12 cellular contexts compared by ENCODE assay signal in genomic region chr10:14645239-14645960, GRCh38.
DNase-seq lines count a peak whose midpoint lies in the region; ATAC-seq and TF ChIP-seq lines count a peak whose summit lies in the region.
"Had no signal": no experiment of that assay in that cellular context is flagged by ENCODE, and none has a peak within 500 bp of the region (broad histone marks: within the 10 kb centered on the region; RNA-seq: fewer than 3 reads in every experiment).

No MANE protein-coding gene starts in this region.

- in situ Hi-C loops in KBM-7 (cut with MboI; ENCODE audit: low pct_unique_long_range_greater_than_20kb, low sequenced_read_pairs): no loop called here

- H3K36me3 Mint-ChIP-seq in activated CD4-positive, alpha-beta T cell treated with anti-CD3 and anti-CD28 coated beads, Interleukin-2, amount 10 ng/mL, durations not matched to agents 24 days and 14 days (ENCODE audit: low read depth): no peaks in the 10 kb centered on the region
- no peaks in the 10 kb centered on the region for H3K36me3 Mint-ChIP-seq in neural crest cell (ENCODE audit: low read depth)

- H3K27me3 ChIP-seq in breast epithelium: no peaks in the 10 kb centered on the region
- H3K27me3 ChIP-seq: SJCRH30 had no signal

- H3K4me1 ChIP-seq in breast epithelium: peaks cover 0 to 5% of the 10 kb centered on the region in 2 donors
- H3K4me1 ChIP-seq: SJCRH30 had no signal

- H3K27ac Mint-ChIP-seq in activated CD4-positive, alpha-beta T cell treated with anti-CD3 and anti-CD28 coated beads, Interleukin-2, amount 10 ng/mL, durations not matched to agents 24 days and 14 days: peak overlapping the region; percentile 79
- H3K27ac Mint-ChIP-seq in neural crest cell (ENCODE audit: unreplicated experiment): peak overlapping the region; percentile 10

- H3K27ac ChIP-seq in breast epithelium: no peak overlapping the region
- H3K27ac ChIP-seq: SJCRH30 had no signal

- peak; percentile 64 for DNase-seq in activated CD4-positive, alpha-beta T cell treated with anti-CD3 and anti-CD28 coated beads, Interleukin-2, amount 10 ng/mL, durations not matched to agents 24 days and 14 days
- DNase-seq in activated CD4-positive, alpha-beta T cell treated with anti-CD3 and anti-CD28 coated beads, Interleukin-2, amount 50 U/mL, for 48 hours: no peak
- DNase-seq in NAMALWA (ENCODE audit: low spot score): peak; percentile 48
- no peak for DNase-seq in neural crest cell (ENCODE audit: low read depth, low spot score)
- DNase-seq in KBM-7: no peak
- no peak for DNase-seq in breast epithelium (ENCODE audit: low spot score in 2 of 2)
- DNase-seq: dermis blood vessel endothelial cell, GDM1, NCI-H2171 treated with DMSO at 0.1 percent for 48 hours, SJCRH30 had no signal

- H3K9me3 ChIP-seq in breast epithelium: peaks cover 0 to 5% of the 10 kb centered on the region in 2 donors
- H3K9me3 ChIP-seq: SJCRH30 had no signal

- intact Hi-C loops in activated CD4-positive, alpha-beta T cell treated with anti-CD3 and anti-CD28 coated beads, Interleukin-2, amount 10 ng/mL, durations not matched to agents 24 days and 14 days (cut with micrococcal nuclease): loop anchor here (2.0 to 5.0 kb wide), 3 partner anchors 13 to 232 kb away; partner anchors contain the start of gene SUV39H2
- intact Hi-C loops in breast epithelium (cut with DNase I; ENCODE audit: low total_unique reads): no loop called here

- no peak overlapping the region for H3K4me3 ChIP-seq in breast epithelium
- H3K4me3 ChIP-seq: SJCRH30 had no signal

- H3K27me3 Mint-ChIP-seq in activated CD4-positive, alpha-beta T cell treated with anti-CD3 and anti-CD28 coated beads, Interleukin-2, amount 10 ng/mL, durations not matched to agents 24 days and 14 days: no peaks in the 10 kb centered on the region
- no peaks in the 10 kb centered on the region for H3K27me3 Mint-ChIP-seq in neural crest cell (ENCODE audit: low read depth)

- no peak for TF ChIP-seq POLR2A in breast epithelium (IDR thresholded peaks at IDR 0.05)

- H3K9me3 Mint-ChIP-seq in activated CD4-positive, alpha-beta T cell treated with anti-CD3 and anti-CD28 coated beads, Interleukin-2, amount 10 ng/mL, durations not matched to agents 24 days and 14 days: peaks cover 18% of the 10 kb centered on the region
- peaks cover 5% of the 10 kb centered on the region for H3K9me3 Mint-ChIP-seq in neural crest cell

- TF ChIP-seq CTCF in neural crest cell (conservative IDR thresholded peaks at IDR 0.05) (no peak), breast epithelium (IDR thresholded peaks at IDR 0.05) (no peak)

- no peaks in the 10 kb centered on the region for H3K36me3 ChIP-seq in breast epithelium
- H3K36me3 ChIP-seq: SJCRH30 had no signal

- ATAC-seq in GM21447 (IDR thresholded peaks at IDR 0.05; ENCODE audit: unreplicated experiment) (peak; percentile 45), GM21737 (IDR thresholded peaks at IDR 0.05; ENCODE audit: unreplicated experiment) (no peak)

- peak overlapping the region; percentile 14 for H3K4me3 Mint-ChIP-seq in activated CD4-positive, alpha-beta T cell treated with anti-CD3 and anti-CD28 coated beads, Interleukin-2, amount 10 ng/mL, durations not matched to agents 24 days and 14 days
- no peak overlapping the region for H3K4me3 Mint-ChIP-seq in neural crest cell

- peaks cover 42% of the 10 kb centered on the region for H3K4me1 Mint-ChIP-seq in activated CD4-positive, alpha-beta T cell treated with anti-CD3 and anti-CD28 coated beads, Interleukin-2, amount 10 ng/mL, durations not matched to agents 24 days and 14 days
- peaks cover 35% of the 10 kb centered on the region for H3K4me1 Mint-ChIP-seq in neural crest cell

Comparison
In these comparisons a context has a peak if more than half of its experiments do, and no peak if none do; other contexts are left out.
1. DNase-seq: peak in activated CD4-positive, alpha-beta T cell treated with anti-CD3 and anti-CD28 coated beads, Interleukin-2, amount 10 ng/mL, durations not matched to agents 24 days and 14 days (single experiment) and NAMALWA (single experiment); none in activated CD4-positive, alpha-beta T cell treated with anti-CD3 and anti-CD28 coated beads, Interleukin-2, amount 50 U/mL, for 48 hours (0 of 2), neural crest cell (single experiment), KBM-7 (single experiment) and breast epithelium (0 of 2).